11 cellular contexts compared by ENCODE assay signal in genomic region chr19:50332014-50332263, GRCh38. TPM values are rescaled to one million over a fixed set of nuclear protein-coding genes. Genes with fewer than 3 reads are reported as not detected.
DNase-seq lines count a peak whose midpoint lies in the region; ATAC-seq, FAIRE-seq and TF ChIP-seq lines count a peak whose summit lies in the region.
"Had no signal": no experiment of that assay in that cellular context is flagged by ENCODE, and none has a peak within 500 bp of the region (broad histone marks: within the 10 kb centered on the region; RNA-seq: fewer than 3 reads in every experiment).

No MANE protein-coding gene starts in this region.

- H3K9me3 Mint-ChIP-seq in CD14-positive monocyte: peaks cover 2 to 28% (median 22%) of the 10 kb centered on the region in 7 donors
- H3K9me3 Mint-ChIP-seq in natural killer cell: peaks cover 3 to 4% of the 10 kb centered on the region in 2 donors

- FAIRE-seq in GM12891 (lab: Jason Lieb, UNC): no peak

- H3K4me3 Mint-ChIP-seq in CD14-positive monocyte (peak overlapping the region; percentile 84 to 96), natural killer cell (peak overlapping the region; percentile 41)

- 25 to 31% methylated on average over 3 of the region's 3 CpGs for WGBS in body of pancreas, 2 donors

- H3K36me3 ChIP-seq in body of pancreas (replicated peaks in 1 of 2; ENCODE audit: insufficient read depth in 1 of 2, low read depth in 2 of 2): no peaks in the 10 kb centered on the region

- TF ChIP-seq POLR2A in GM12891 (IDR thresholded peaks at IDR 0.05; ENCODE audit: low read depth, low read length) (no peak), body of pancreas (IDR thresholded peaks at IDR 0.05) (no peak)

- H3K27me3 Mint-ChIP-seq in CD14-positive monocyte (ENCODE audit: low read depth in 3 of 3) (peaks cover 19 to 27% (median 24%) of the 10 kb centered on the region in 3 donors), natural killer cell (ENCODE audit: low read depth in 2 of 2) (peaks cover 50 to 58% of the 10 kb centered on the region in 2 donors)

- H3K36me3 Mint-ChIP-seq in CD14-positive monocyte: peaks cover 33 to 40% of the 10 kb centered on the region in 2 donors
- H3K36me3 Mint-ChIP-seq in natural killer cell: peaks cover 18% of the 10 kb centered on the region

- peak overlapping the region; percentile 65 to 84 (median 80) for H3K27ac ChIP-seq in body of pancreas
- H3K27ac ChIP-seq: KMS-11 had no signal

- no peaks in the 10 kb centered on the region for H3K27me3 ChIP-seq in body of pancreas

- intact Hi-C loops in CD14-positive monocyte (cut with micrococcal nuclease) (loop anchor here in 1 of 2 donors (1.0 kb wide), 1 partner anchor 9 kb away; no protein-coding TSS in a partner anchor), body of pancreas (cut with DNase I) (no loop called here), natural killer cell (cut with micrococcal nuclease) (no loop called here)

- H3K4me1 ChIP-seq in body of pancreas: peaks cover 76% of the 10 kb centered on the region

- no peak overlapping the region for H3K4me3 ChIP-seq in body of pancreas

- DNase-seq in CD14-positive monocyte (ENCODE audit: low spot score): no peak
- no peak for DNase-seq in GM12891 (ENCODE audit: insufficient read length, low spot score)
- no peak for DNase-seq in body of pancreas
- DNase-seq in natural killer cell: no peak
- DNase-seq in COR-L47 (lab: John Stamatoyannopoulos, UW): no peak
- no peak for DNase-seq in amygdala (lab: John Stamatoyannopoulos, UW)
- no peak for DNase-seq in central memory CD4-positive, alpha-beta T cell
- DNase-seq: left cardiac atrium, NCI-H526 treated with DMSO at 0.1 percent for 48 hours had no signal

- H3K9me3 ChIP-seq in body of pancreas: no peaks in the 10 kb centered on the region

- ATAC-seq in body of pancreas (no peak), natural killer cell (no peak), HG02840 (IDR thresholded peaks at IDR 0.05; ENCODE audit: low FRiP score, unreplicated experiment) (no peak)
- ATAC-seq: left cardiac atrium had no signal

- H3K4me1 Mint-ChIP-seq in CD14-positive monocyte (peaks cover 74% of the 10 kb centered on the region), natural killer cell (peaks cover 45 to 67% of the 10 kb centered on the region in 2 donors)

- peak overlapping the region; percentile 88 to 95 (median 92) for H3K27ac Mint-ChIP-seq in CD14-positive monocyte
- peak overlapping the region in 1 of 2 donors; percentile 67 for H3K27ac Mint-ChIP-seq in natural killer cell

- TF ChIP-seq CTCF in CD14-positive monocyte (IDR thresholded peaks at IDR 0.05): no peak
- TF ChIP-seq CTCF in body of pancreas (IDR thresholded peaks at IDR 0.05): no peak
- no peak for TF ChIP-seq CTCF in natural killer cell (IDR thresholded peaks at IDR 0.05)

TF ChIP-seq in GM12891, 5 proteins besides CTCF, POLR2A, EP300 and RAD21:
- 0 out of 2 replicates have a peak, but pooled peaks have one; percentile 21 for TF ChIP-seq POU2F2 (IDR thresholded peaks at IDR 0.05; ENCODE audit: low read depth, low read length)
- no peak for TF ChIP-seq POLR2AphosphoS5 (IDR thresholded peaks at IDR 0.05; ENCODE audit: low read depth, low read length)
- TF ChIP-seq SPI1 (IDR thresholded peaks at IDR 0.05; ENCODE audit: low read depth, low read length): no peak
TF ChIP-seq in GM12891: peak in this region for 1.

RNA-seq across cellular contexts. Expression of gene KCNC3, which starts 2.8 kb away (rescaled TPM):
- polyA plus RNA-seq in CD14-positive monocyte: under 1 TPM in 1 of 2 donors, not detected in 1; 0.04 TPM
- 2.3 TPM for polyA plus RNA-seq in GM12891 (2012; ENCODE audit: low read depth, missing spikeins)
- total RNA-seq in body of pancreas (1 to 10 TPM; 1.8 to 6.3 TPM), natural killer cell (1 to 10 TPM in 1 of 3 donors, under 1 TPM in 2; 0.57 to 3.2 (median 0.68) TPM)

RNA-seq across cellular contexts. Expression of gene NAPSA, which starts 33.5 kb away (rescaled TPM):
- polyA plus RNA-seq in CD14-positive monocyte: under 1 TPM; 0.27 to 0.52 TPM
- polyA plus RNA-seq in GM12891 (2012; ENCODE audit: low read depth, missing spikeins): 21.5 TPM
- total RNA-seq in body of pancreas (1 to 10 TPM; 1.8 to 2.3 TPM), natural killer cell (1 to 10 TPM in 1 of 3 donors, under 1 TPM in 2; 0.94 to 1.3 (median 0.95) TPM)

RNA-seq across cellular contexts. Expression of gene NR1H2, which starts 44.3 kb away (rescaled TPM):
- 10 to 100 TPM; 77.1 to 78.9 TPM for polyA plus RNA-seq in CD14-positive monocyte
- 33.6 TPM for polyA plus RNA-seq in GM12891 (2012; ENCODE audit: low read depth, missing spikeins)
- 10 to 100 TPM; 43.2 to 50.1 TPM for total RNA-seq in body of pancreas
- 100 to 1,000 TPM; 185 to 217 (median 211) TPM for total RNA-seq in natural killer cell

RNA-seq across cellular contexts. Expression of gene POLD1, which starts 52.2 kb away (rescaled TPM):
- 10 to 100 TPM in 1 of 2 donors, 1 to 10 TPM in 1; 9.3 to 15.6 TPM for polyA plus RNA-seq in CD14-positive monocyte
- 63.4 TPM for polyA plus RNA-seq in GM12891 (2012; ENCODE audit: low read depth, missing spikeins)
- 10 to 100 TPM; 13.2 to 13.8 TPM for total RNA-seq in body of pancreas
- 10 to 100 TPM; 26.1 to 32.0 (median 30.2) TPM for total RNA-seq in natural killer cell
